Comparison of ENCODE assay signal across 1 cellular context in the genomic region with DNA sequence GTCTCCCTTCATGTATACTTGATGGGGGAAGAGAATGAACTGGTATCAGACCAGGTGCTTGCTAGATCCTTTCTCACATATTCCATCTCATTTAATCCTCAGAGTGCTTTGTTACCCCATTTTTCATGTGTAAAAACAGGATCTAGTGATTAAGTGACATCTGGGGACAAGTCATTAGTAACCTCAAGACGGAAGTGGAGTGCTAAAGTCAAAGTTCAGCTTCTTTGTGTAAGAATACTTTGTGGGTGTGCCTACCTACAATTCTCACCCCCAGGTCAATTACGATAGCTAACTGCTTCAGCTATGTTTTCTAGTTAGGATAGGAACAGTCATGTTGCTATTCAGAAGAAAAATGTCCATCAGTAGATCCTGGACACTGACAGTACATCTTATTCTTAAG.
TF ChIP-seq lines count a peak whose summit lies in the region.

No MANE protein-coding gene starts in this region.

TF ChIP-seq in GM12878, 131 proteins besides CTCF, POLR2A, EP300 and RAD21:
- TF ChIP-seq NR2C1 (IDR thresholded peaks at IDR 0.05) (peak; percentile 88), BHLHE40 (IDR thresholded peaks at IDR 0.05; ENCODE audit: borderline replicate concordance in 1 of 2, low read depth in 2 of 2, low read length in 1 of 2) (peak in 1 of 2 experiments; percentile 29; a peak in 1 of 4 replicates), NFXL1 (IDR thresholded peaks at IDR 0.05; ENCODE audit: borderline replicate concordance) (no peak), ATF7 (IDR thresholded peaks at IDR 0.05; ENCODE audit: low read depth) (peak; percentile 56; the same call in 1 of the 2 replicates), CHD2 (IDR thresholded peaks at IDR 0.05; ENCODE audit: borderline replicate concordance, low read depth, low read length) (no peak), BCL11A (IDR thresholded peaks at IDR 0.05; ENCODE audit: low read depth, low read length) (0 out of 2 replicates have a peak, but pooled peaks have one; percentile 9), NBN (IDR thresholded peaks at IDR 0.05) (0 out of 2 replicates have a peak, but pooled peaks have one; percentile 16), NR2F1 (conservative IDR thresholded peaks at IDR 0.05) (peak; percentile 90), SREBF1 (IDR thresholded peaks at IDR 0.05; ENCODE audit: low read length) (no peak), IRF4 (IDR thresholded peaks at IDR 0.05; ENCODE audit: low read depth, low read length) (no peak), CREM (IDR thresholded peaks at IDR 0.05; ENCODE audit: low read depth) (no peak), DPF2 (IDR thresholded peaks at IDR 0.05) (peak; percentile 52), ZBED1 (IDR thresholded peaks at IDR 0.05; ENCODE audit: borderline replicate concordance) (no peak), MTA2 (IDR thresholded peaks at IDR 0.05; ENCODE audit: low read depth) (peak; percentile 84), SPI1 (IDR thresholded peaks at IDR 0.05; ENCODE audit: borderline replicate concordance, insufficient read depth, low read depth, low read length) (peak; percentile 46; the same call in 1 of the 2 replicates), RAD51 (IDR thresholded peaks at IDR 0.05) (0 out of 2 replicates have a peak, but pooled peaks have one; percentile 7)
- TF ChIP-seq, protein P1, sequence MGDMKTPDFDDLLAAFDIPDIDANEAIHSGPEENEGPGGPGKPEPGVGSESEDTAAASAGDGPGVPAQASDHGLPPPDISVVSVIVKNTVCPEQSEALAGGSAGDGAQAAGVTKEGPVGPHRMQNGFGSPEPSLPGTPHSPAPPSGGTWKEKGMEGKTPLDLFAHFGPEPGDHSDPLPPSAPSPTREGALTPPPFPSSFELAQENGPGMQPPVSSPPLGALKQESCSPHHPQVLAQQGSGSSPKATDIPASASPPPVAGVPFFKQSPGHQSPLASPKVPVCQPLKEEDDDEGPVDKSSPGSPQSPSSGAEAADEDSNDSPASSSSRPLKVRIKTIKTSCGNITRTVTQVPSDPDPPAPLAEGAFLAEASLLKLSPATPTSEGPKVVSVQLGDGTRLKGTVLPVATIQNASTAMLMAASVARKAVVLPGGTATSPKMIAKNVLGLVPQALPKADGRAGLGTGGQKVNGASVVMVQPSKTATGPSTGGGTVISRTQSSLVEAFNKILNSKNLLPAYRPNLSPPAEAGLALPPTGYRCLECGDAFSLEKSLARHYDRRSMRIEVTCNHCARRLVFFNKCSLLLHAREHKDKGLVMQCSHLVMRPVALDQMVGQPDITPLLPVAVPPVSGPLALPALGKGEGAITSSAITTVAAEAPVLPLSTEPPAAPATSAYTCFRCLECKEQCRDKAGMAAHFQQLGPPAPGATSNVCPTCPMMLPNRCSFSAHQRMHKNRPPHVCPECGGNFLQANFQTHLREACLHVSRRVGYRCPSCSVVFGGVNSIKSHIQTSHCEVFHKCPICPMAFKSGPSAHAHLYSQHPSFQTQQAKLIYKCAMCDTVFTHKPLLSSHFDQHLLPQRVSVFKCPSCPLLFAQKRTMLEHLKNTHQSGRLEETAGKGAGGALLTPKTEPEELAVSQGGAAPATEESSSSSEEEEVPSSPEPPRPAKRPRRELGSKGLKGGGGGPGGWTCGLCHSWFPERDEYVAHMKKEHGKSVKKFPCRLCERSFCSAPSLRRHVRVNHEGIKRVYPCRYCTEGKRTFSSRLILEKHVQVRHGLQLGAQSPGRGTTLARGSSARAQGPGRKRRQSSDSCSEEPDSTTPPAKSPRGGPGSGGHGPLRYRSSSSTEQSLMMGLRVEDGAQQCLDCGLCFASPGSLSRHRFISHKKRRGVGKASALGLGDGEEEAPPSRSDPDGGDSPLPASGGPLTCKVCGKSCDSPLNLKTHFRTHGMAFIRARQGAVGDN (IDR thresholded peaks at IDR 0.05) = peak; percentile 63
- TF ChIP-seq, protein P2, sequence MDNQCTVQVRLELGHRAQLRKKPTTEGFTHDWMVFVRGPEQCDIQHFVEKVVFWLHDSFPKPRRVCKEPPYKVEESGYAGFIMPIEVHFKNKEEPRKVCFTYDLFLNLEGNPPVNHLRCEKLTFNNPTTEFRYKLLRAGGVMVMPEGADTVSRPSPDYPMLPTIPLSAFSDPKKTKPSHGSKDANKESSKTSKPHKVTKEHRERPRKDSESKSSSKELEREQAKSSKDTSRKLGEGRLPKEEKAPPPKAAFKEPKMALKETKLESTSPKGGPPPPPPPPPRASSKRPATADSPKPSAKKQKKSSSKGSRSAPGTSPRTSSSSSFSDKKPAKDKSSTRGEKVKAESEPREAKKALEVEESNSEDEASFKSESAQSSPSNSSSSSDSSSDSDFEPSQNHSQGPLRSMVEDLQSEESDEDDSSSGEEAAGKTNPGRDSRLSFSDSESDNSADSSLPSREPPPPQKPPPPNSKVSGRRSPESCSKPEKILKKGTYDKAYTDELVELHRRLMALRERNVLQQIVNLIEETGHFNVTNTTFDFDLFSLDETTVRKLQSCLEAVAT (IDR thresholded peaks at IDR 0.05) = 0 out of 2 replicates have a peak, but pooled peaks have one; percentile 18
- TF ChIP-seq, protein P3, sequence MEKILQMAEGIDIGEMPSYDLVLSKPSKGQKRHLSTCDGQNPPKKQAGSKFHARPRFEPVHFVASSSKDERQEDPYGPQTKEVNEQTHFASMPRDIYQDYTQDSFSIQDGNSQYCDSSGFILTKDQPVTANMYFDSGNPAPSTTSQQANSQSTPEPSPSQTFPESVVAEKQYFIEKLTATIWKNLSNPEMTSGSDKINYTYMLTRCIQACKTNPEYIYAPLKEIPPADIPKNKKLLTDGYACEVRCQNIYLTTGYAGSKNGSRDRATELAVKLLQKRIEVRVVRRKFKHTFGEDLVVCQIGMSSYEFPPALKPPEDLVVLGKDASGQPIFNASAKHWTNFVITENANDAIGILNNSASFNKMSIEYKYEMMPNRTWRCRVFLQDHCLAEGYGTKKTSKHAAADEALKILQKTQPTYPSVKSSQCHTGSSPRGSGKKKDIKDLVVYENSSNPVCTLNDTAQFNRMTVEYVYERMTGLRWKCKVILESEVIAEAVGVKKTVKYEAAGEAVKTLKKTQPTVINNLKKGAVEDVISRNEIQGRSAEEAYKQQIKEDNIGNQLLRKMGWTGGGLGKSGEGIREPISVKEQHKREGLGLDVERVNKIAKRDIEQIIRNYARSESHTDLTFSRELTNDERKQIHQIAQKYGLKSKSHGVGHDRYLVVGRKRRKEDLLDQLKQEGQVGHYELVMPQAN (conservative IDR thresholded peaks at IDR 0.05) = 0 out of 2 replicates have a peak, but pooled peaks have one; percentile 8
- TF ChIP-seq, protein P4, sequence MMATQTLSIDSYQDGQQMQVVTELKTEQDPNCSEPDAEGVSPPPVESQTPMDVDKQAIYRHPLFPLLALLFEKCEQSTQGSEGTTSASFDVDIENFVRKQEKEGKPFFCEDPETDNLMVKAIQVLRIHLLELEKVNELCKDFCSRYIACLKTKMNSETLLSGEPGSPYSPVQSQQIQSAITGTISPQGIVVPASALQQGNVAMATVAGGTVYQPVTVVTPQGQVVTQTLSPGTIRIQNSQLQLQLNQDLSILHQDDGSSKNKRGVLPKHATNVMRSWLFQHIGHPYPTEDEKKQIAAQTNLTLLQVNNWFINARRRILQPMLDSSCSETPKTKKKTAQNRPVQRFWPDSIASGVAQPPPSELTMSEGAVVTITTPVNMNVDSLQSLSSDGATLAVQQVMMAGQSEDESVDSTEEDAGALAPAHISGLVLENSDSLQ (IDR thresholded peaks at IDR 0.05) = peak; percentile 73
- TF ChIP-seq, protein P5, sequence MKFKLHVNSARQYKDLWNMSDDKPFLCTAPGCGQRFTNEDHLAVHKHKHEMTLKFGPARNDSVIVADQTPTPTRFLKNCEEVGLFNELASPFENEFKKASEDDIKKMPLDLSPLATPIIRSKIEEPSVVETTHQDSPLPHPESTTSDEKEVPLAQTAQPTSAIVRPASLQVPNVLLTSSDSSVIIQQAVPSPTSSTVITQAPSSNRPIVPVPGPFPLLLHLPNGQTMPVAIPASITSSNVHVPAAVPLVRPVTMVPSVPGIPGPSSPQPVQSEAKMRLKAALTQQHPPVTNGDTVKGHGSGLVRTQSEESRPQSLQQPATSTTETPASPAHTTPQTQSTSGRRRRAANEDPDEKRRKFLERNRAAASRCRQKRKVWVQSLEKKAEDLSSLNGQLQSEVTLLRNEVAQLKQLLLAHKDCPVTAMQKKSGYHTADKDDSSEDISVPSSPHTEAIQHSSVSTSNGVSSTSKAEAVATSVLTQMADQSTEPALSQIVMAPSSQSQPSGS (IDR thresholded peaks at IDR 0.05; ENCODE audit: low read length) = no peak
